Comparison of ENCODE assay signal across 21 cellular contexts in genomic region chr13:36516225-36516624, GRCh38.
"Had no signal": no experiment of that assay in that cellular context is flagged by ENCODE, and none has a peak within 500 bp of the region (broad histone marks: within the 10 kb centered on the region; RNA-seq: fewer than 3 reads in every experiment).

No MANE protein-coding gene starts in this region.

- FAIRE-seq: endothelial cell of umbilical vein, frontal cortex, islet of Langerhans, keratinocyte had no signal

- H3K36me3 ChIP-seq: esophagus muscularis mucosa, gastroesophageal sphincter, heart left ventricle, left lung, lower lobe of right lung had no signal

- H3K9me3 ChIP-seq: esophagus muscularis mucosa, gastroesophageal sphincter, heart left ventricle, left lung, lower lobe of right lung, mucosa of descending colon had no signal

- DNase-seq: dermis blood vessel endothelial cell; dorsolateral prefrontal cortex; effector CD4-positive, alpha-beta T cell; effector memory CD4-positive, alpha-beta T cell; foreskin keratinocyte; heart left ventricle; hippocampal formation; left cardiac atrium; left lung; left ventricle myocardium superior; lower lobe of right lung; mesenchymal stem cell; mucosa of descending colon; naive B cell had no signal

- H3K27me3 ChIP-seq: dorsolateral prefrontal cortex, esophagus muscularis mucosa, foreskin keratinocyte, heart left ventricle, left lung had no signal

- H3K4me1 ChIP-seq: esophagus muscularis mucosa, foreskin keratinocyte, gastroesophageal sphincter, heart left ventricle, left lung, lower lobe of right lung had no signal

- H3K27ac ChIP-seq: coronary artery, esophagus muscularis mucosa, foreskin keratinocyte, gastroesophageal sphincter, heart left ventricle, left lung, lower lobe of right lung had no signal

- ATAC-seq: foreskin keratinocyte, gastroesophageal sphincter, heart left ventricle, left cardiac atrium, left lung, left ventricle myocardium superior, lower lobe of right lung, mucosa of descending colon had no signal

- H3K4me3 ChIP-seq: coronary artery, dorsolateral prefrontal cortex, esophagus muscularis mucosa, gastroesophageal sphincter, heart left ventricle, left lung, lower lobe of right lung, mucosa of descending colon had no signal
